In genomic region chr1:155085504-155086181, GRCh38 we compare ENCODE assay signal across 8 cellular contexts. TPM values are rescaled to one million over a fixed set of nuclear protein-coding genes. Genes with fewer than 3 reads are reported as not detected.
DNase-seq lines count a peak whose midpoint lies in the region; ATAC-seq and TF ChIP-seq lines count a peak whose summit lies in the region.

No MANE protein-coding gene starts in this region.

- H3K4me3 ChIP-seq in AG10803 (ENCODE audit: low read length): peak overlapping the region; percentile 86
- H3K4me3 ChIP-seq in body of pancreas: peak overlapping the region; percentile 46 to 56

- H3K9me3 ChIP-seq in body of pancreas: no peaks in the 10 kb centered on the region

- H3K27me3 ChIP-seq in body of pancreas: peaks cover 3 to 30% of the 10 kb centered on the region in 2 donors

- no peak for TF ChIP-seq CTCF in AG10803 (conservative IDR thresholded peaks at IDR 0.05; ENCODE audit: low read length)
- TF ChIP-seq CTCF in body of pancreas (IDR thresholded peaks at IDR 0.05): no peak

- 0 to 1% methylated on average over 13 to 33 of the region's 35 CpGs for WGBS in body of pancreas, 2 donors

- ATAC-seq in body of pancreas: peak; percentile 39
- no peak for ATAC-seq in HG03175 (IDR thresholded peaks at IDR 0.05; ENCODE audit: unreplicated experiment)
- ATAC-seq in HG03354 (IDR thresholded peaks at IDR 0.05; ENCODE audit: poor library complexity, severe bottlenecking, unreplicated experiment): no peak

- peaks cover 42% of the 10 kb centered on the region for H3K4me1 ChIP-seq in body of pancreas

- no peak for DNase-seq in AG10803 (ENCODE audit: low read depth)
- peak; percentile 61 for DNase-seq in HT-29 (ENCODE audit: low spot score)
- DNase-seq in UCSD-AML1 (lab: John Stamatoyannopoulos, UW; ENCODE audit: unreplicated experiment): peak; percentile 57
- DNase-seq in body of pancreas: peak; percentile 72 to 83 (median 78)
- peak; percentile 74 for DNase-seq in kidney tubule cell (ENCODE audit: low spot score)
- peak; percentile 87 for DNase-seq in stimulated activated CD4-positive, alpha-beta T cell treated with anti-CD3 and anti-CD28 coated beads, Interleukin-2, amount 100 ng/mL, for 4 hours (ENCODE audit: low read depth)

- no peak for TF ChIP-seq POLR2A in body of pancreas (IDR thresholded peaks at IDR 0.05)

- no peaks in the 10 kb centered on the region for H3K36me3 ChIP-seq in body of pancreas (replicated peaks in 1 of 2; ENCODE audit: insufficient read depth in 1 of 2, low read depth in 2 of 2)

- peak overlapping the region; percentile 37 to 87 (median 83) for H3K27ac ChIP-seq in body of pancreas

- intact Hi-C loops in body of pancreas (cut with DNase I): no loop called here

RNA-seq across cellular contexts. Expression of gene EFNA3, which starts 7.0 kb away (rescaled TPM):
- 2.4 and 3.9 TPM in 2 replicates for total RNA-seq in HT-29 (2014; rRNA removed; shearing (Covaris generic))
- 1 to 10 TPM in 1 of 2 donors, not detected in 1; 1.8 TPM for total RNA-seq in body of pancreas

RNA-seq across cellular contexts. Expression of gene EFNA4, which starts 22.1 kb away (rescaled TPM):
- 34.6 and 45.0 TPM in 2 replicates for total RNA-seq in HT-29 (2014; rRNA removed; shearing (Covaris generic))
- total RNA-seq in body of pancreas: 1 to 10 TPM; 4.7 to 5.6 TPM

RNA-seq across cellular contexts. Expression of gene ADAM15, which starts 34.5 kb away (rescaled TPM):
- total RNA-seq in HT-29 (2014; rRNA removed; shearing (Covaris generic)): 177 and 185 TPM in 2 replicates
- 10 to 100 TPM; 37.2 to 48.5 TPM for total RNA-seq in body of pancreas

RNA-seq across cellular contexts. Expression of gene EFNA1, which starts 42.0 kb away (rescaled TPM):
- total RNA-seq in HT-29 (2014; rRNA removed; shearing (Covaris generic)): 49.8 and 62.7 TPM in 2 replicates
- 10 to 100 TPM; 10.5 to 20.2 TPM for total RNA-seq in body of pancreas

RNA-seq across cellular contexts. Expression of gene SLC50A1, which starts 50.0 kb away (rescaled TPM):
- 38.8 and 47.5 TPM in 2 replicates for total RNA-seq in HT-29 (2014; rRNA removed; shearing (Covaris generic))
- total RNA-seq in body of pancreas: 10 to 100 TPM; 13.7 to 25.7 TPM
